Comparison of ENCODE assay signal across 13 cellular contexts in genomic region chr2:13052547-13052946, GRCh38.
DNase-seq lines count a peak whose midpoint lies in the region; TF ChIP-seq lines count a peak whose summit lies in the region.
"Had no signal": no experiment of that assay in that cellular context is flagged by ENCODE, and none has a peak within 500 bp of the region (broad histone marks: within the 10 kb centered on the region; RNA-seq: fewer than 3 reads in every experiment).

No MANE protein-coding gene starts in this region.

- H3K27ac Mint-ChIP-seq in HFFc6: no peak overlapping the region
- H3K27ac Mint-ChIP-seq: B cell; CD4-positive, alpha-beta T cell had no signal

- H3K4me3 ChIP-seq in ACC112 (ENCODE audit: low read depth, low read length): no peak overlapping the region
- H3K4me3 ChIP-seq: HAP-1 had no signal

- H3K4me1 Mint-ChIP-seq in HFFc6 (ENCODE audit: low read depth): peaks cover 11% of the 10 kb centered on the region; the same call in 1 of the 2 replicates
- H3K4me1 Mint-ChIP-seq: B cell had no signal

- H3K4me3 Mint-ChIP-seq in HFFc6: peak overlapping the region; percentile 72; the same call in 1 of the 2 replicates
- H3K4me3 Mint-ChIP-seq: B cell; CD4-positive, alpha-beta T cell had no signal

- H3K79me2 ChIP-seq in ACC112 (ENCODE audit: control insufficient read depth, insufficient read depth, low read length, unreplicated experiment): no peaks in the 10 kb centered on the region

- no peaks in the 10 kb centered on the region for H3K36me3 Mint-ChIP-seq in HFFc6 (ENCODE audit: low read depth)

- H3K36me3 ChIP-seq in ACC112 (ENCODE audit: insufficient read depth, low read length): no peaks in the 10 kb centered on the region
- H3K36me3 ChIP-seq: HAP-1 had no signal

- H3K9me3 Mint-ChIP-seq in HFFc6: no peaks in the 10 kb centered on the region
- H3K9me3 Mint-ChIP-seq: CD4-positive, alpha-beta T cell had no signal

- TF ChIP-seq CTCF in HFFc6 (IDR thresholded peaks at IDR 0.05): no peak

- intact Hi-C loops in posterior cingulate gyrus (cut with DNase I): no loop called here

- H3K27ac ChIP-seq in ACC112 (ENCODE audit: low read depth, low read length): no peak overlapping the region
- H3K27ac ChIP-seq: HL-60 had no signal

- no peak for DNase-seq in HFFc6
- DNase-seq in UCSD-AML1 (lab: John Stamatoyannopoulos, UW; ENCODE audit: unreplicated experiment): peak; percentile 5
- DNase-seq in islet precursor cell: peak; percentile 60
- no peak for DNase-seq in posterior cingulate gyrus
- no peak for DNase-seq in COLO668 (lab: John Stamatoyannopoulos, UW; ENCODE audit: unreplicated experiment)
- no peak for DNase-seq in NCI-H2171 treated with DMSO at 0.1 percent for 48 hours (lab: John Stamatoyannopoulos, UW)
- DNase-seq: C1 segment of cervical spinal cord; CD4-positive, alpha-beta T cell; DMS79 had no signal

- H3K27me3 ChIP-seq in ACC112 (ENCODE audit: insufficient read depth, low read length): no peaks in the 10 kb centered on the region

- H2AFZ ChIP-seq in ACC112 (ENCODE audit: low read length, unreplicated experiment): peak overlapping the region; percentile 20

- H3K27me3 Mint-ChIP-seq in HFFc6 (ENCODE audit: insufficient read depth): no peaks in the 10 kb centered on the region; the same call in 1 of the 2 replicates

- peaks cover 7% of the 10 kb centered on the region for H3K4me1 ChIP-seq in ACC112 (ENCODE audit: control insufficient read depth, insufficient read depth, low read length, unreplicated experiment)

Comparison
In these comparisons a context has a peak if more than half of its experiments do, and no peak if none do; other contexts are left out.
1. DNase-seq: peak in UCSD-AML1 (single experiment) and islet precursor cell (single experiment); none in HFFc6 (single experiment), posterior cingulate gyrus (0 of 10), COLO668 (single experiment) and NCI-H2171 treated with DMSO at 0.1 percent for 48 hours (single experiment).